Comparison of ENCODE assay signal across 8 cellular contexts in the genomic region with DNA sequence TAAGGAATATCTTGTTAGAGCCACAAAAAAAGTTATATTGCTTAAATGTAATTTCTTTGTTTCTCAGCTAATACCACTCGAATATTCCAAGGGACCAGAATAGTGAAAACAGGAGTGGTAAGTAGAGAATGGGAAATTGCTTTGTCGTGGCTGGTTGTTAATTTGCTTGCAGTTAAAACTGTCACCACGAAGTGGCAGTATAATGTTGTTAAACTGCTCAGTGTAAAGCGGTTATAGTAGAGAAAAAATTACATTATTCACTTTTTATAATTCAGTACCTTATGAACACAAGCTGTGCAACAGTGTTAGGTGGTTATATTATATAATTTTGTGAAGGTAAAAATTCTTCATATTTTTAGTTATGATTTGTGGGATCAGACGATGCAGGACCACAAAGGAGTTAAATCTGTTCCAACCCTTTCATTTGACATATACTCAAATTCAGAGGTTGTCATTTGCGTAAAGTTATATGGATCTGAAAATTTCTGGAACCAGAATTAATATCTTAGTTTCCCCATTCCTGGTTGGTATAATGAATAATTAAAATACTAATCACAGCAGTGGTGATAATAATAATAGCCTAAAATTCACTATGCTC.
DNase-seq lines count a peak whose midpoint lies in the region; FAIRE-seq and TF ChIP-seq lines count a peak whose summit lies in the region.

No MANE protein-coding gene starts in this region.

- DNase-seq in DMS 273 (lab: John Stamatoyannopoulos, UW; ENCODE audit: unreplicated experiment): peak; percentile 61
- DNase-seq in DMS 273 treated with DMSO at 0.1 percent for 48 hours (lab: John Stamatoyannopoulos, UW): no peak
- DNase-seq in LNCaP clone FGC (ENCODE audit: low read depth): peak; percentile 13
- peak; percentile 41 for DNase-seq in hepatic stellate cell (ENCODE audit: low spot score)
- peak; percentile 40 for DNase-seq in urothelium cell line (ENCODE audit: low spot score)
- no peak for DNase-seq in NCI-H226
- no peak for DNase-seq in GOT3 (lab: John Stamatoyannopoulos, UW)

- FAIRE-seq in urothelium cell line (lab: Jason Lieb, UNC): no peak

- TF ChIP-seq CTCF in LNCaP clone FGC (IDR thresholded peaks at IDR 0.05; ENCODE audit: control insufficient read depth, extremely low read depth, insufficient read depth) (peak; percentile 78), WI38 (IDR thresholded peaks at IDR 0.05; ENCODE audit: low read depth, low read length) (peak; percentile 24; the same call in 1 of the 2 replicates)

- H3K4me3 ChIP-seq in LNCaP clone FGC (ENCODE audit: low read depth, low read length) (no peak overlapping the region), WI38 (ENCODE audit: low read depth, low read length) (no peak overlapping the region)

Comparison
In these comparisons a context has a peak if more than half of its experiments do, and no peak if none do; other contexts are left out.
1. DNase-seq: peak in DMS 273 (single experiment), LNCaP clone FGC (single experiment), hepatic stellate cell (single experiment) and urothelium cell line (single experiment); none in DMS 273 treated with DMSO at 0.1 percent for 48 hours (single experiment), NCI-H226 (single experiment) and GOT3 (single experiment).